14 cellular contexts compared by ENCODE assay signal in the genomic region with DNA sequence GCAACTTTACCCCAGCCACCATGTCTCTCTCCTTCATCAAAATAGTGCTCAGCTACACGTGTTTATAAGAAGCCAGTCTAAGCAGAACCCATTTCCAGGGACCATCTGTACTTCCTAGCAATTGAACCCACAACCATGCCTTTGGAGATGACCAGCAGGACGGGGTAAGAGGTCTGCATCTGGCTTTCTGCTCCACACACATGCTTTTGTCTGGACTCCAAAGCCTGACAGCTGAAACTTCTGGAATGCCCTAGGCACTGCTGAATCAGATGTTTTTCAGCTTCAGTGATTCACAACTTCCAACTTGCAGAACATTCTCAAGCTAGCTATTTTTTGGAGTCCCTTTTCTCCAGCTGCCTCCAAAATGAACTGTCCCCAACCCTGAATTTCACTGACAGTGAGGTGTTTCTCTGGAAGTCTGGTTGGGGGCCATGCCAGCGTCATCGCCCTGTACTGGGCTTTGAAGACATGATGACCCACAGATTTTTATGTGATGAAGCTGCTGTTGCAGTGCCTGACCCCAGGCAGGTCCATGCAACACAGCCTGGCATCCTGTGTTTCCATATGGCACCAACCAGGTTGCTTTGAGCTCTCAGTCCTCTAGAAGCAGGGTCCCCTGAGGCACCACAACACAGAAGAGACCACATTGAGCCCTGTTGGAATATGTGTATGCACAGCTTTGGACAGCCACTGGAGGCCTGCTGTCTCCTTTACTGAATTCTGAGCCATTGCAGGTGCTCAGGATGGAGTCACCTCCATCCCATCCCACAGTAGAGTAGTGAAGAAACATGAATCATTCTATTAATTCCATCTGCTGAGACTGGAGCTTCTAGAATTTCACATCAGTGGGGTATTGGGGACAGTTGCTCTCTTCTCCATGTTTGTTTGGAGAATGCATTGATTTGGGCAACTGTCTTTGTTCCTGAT.
DNase-seq lines count a peak whose midpoint lies in the region; ATAC-seq and TF ChIP-seq lines count a peak whose summit lies in the region.
"Had no signal": no experiment of that assay in that cellular context is flagged by ENCODE, and none has a peak within 500 bp of the region (broad histone marks: within the 10 kb centered on the region; RNA-seq: fewer than 3 reads in every experiment).

No MANE protein-coding gene starts in this region.

- POLR2A ChIA-PET in SK-N-SH (lab: Yijun Ruan, JAX) = no interaction called here

- no peaks in the 10 kb centered on the region for H3K79me2 ChIP-seq in SK-N-SH (ENCODE audit: insufficient read depth)
- no peaks in the 10 kb centered on the region for H3K79me2 ChIP-seq in fibroblast of lung (ENCODE audit: control insufficient read depth, insufficient read depth, low read length)

- CTCF ChIA-PET in SK-N-SH (lab: Yijun Ruan, JAX) = interaction anchor here (0.9 kb wide), 1 partner anchor 12 kb away, joined by 3 read pairs; no protein-coding TSS in a partner anchor

- peaks cover 26% of the 10 kb centered on the region for H3F3A ChIP-seq in SK-N-SH (replicated peaks; ENCODE audit: insufficient read depth)

- H3K27ac ChIP-seq in SK-N-SH (ENCODE audit: low read depth in 2 of 2, low read length in 1 of 2) (peak overlapping the region; percentile 35 to 39; a peak in 2 of 4 replicates), fibroblast of lung (ENCODE audit: insufficient read depth, low read length) (no peak overlapping the region), psoas muscle (no peak overlapping the region)
- H3K27ac ChIP-seq: right atrium auricular region had no signal

- WGBS in SK-N-SH (ENCODE audit: low lambda C conversion rate) = 63% methylated on average over 4 of the region's 4 CpGs
- 27 to 43% (median 37%) methylated on average over 4 of the region's 4 CpGs for WGBS in psoas muscle, 3 donors

- no peak for TF ChIP-seq EP300 in SK-N-SH (IDR thresholded peaks at IDR 0.05; ENCODE audit: borderline replicate concordance in 1 of 2, low read depth in 1 of 2, low read length in 1 of 2)

- no peak overlapping the region for H3K4me3 ChIP-seq in SK-N-SH (ENCODE audit: low read depth in 2 of 2, low read length in 1 of 2)
- H3K4me3 ChIP-seq in fibroblast of lung (replicated peaks in 1 of 4; ENCODE audit: control extremely low read depth in 1 of 4, insufficient read depth in 1 of 4, low read depth in 3 of 4, low read length in 4 of 4) = no peak overlapping the region
- H3K4me3 ChIP-seq in psoas muscle = no peak overlapping the region
- H3K4me3 ChIP-seq: K562, right atrium auricular region had no signal

- no peak for TF ChIP-seq CTCF in SK-N-SH (IDR thresholded peaks at IDR 0.05)
- no peak for TF ChIP-seq CTCF in fibroblast of lung (conservative IDR thresholded peaks at IDR 0.05 in 1 of 2, IDR thresholded peaks at IDR 0.05 in 1 of 2; ENCODE audit: low read depth in 1 of 2, low read length in 2 of 2)
- no peak for TF ChIP-seq CTCF in psoas muscle (IDR thresholded peaks at IDR 0.05)

- H3K27me3 ChIP-seq in SK-N-SH (ENCODE audit: insufficient read depth) (no peaks in the 10 kb centered on the region), fibroblast of lung (ENCODE audit: control insufficient read depth, insufficient read depth, low read length) (no peaks in the 10 kb centered on the region), psoas muscle (ENCODE audit: insufficient read depth in 3 of 3, low read length in 2 of 3) (no peaks in the 10 kb centered on the region)
- H3K27me3 ChIP-seq: right atrium auricular region had no signal

- H2AFZ ChIP-seq in SK-N-SH (ENCODE audit: low read depth) (no peak overlapping the region), fibroblast of lung (ENCODE audit: low read length) (no peak overlapping the region)

- no peak overlapping the region for H3K9ac ChIP-seq in SK-N-SH
- H3K9ac ChIP-seq in fibroblast of lung (ENCODE audit: insufficient read depth, low read length) = no peak overlapping the region

- no peak for TF ChIP-seq RAD21 in SK-N-SH (IDR thresholded peaks at IDR 0.05; ENCODE audit: low read length)

- DNase-seq in EL (peak; percentile 71), SK-N-SH (no peak), fibroblast of lung (ENCODE audit: low read depth in 2 of 2) (peak; percentile 34 to 82), psoas muscle (no peak), NCI-H1417 treated with DMSO at 0.1 percent for 48 hours (lab: John Stamatoyannopoulos, UW) (no peak), NCI-H1092 (lab: John Stamatoyannopoulos, UW) (no peak)
- DNase-seq: activated T-cell treated with anti-CD3 and anti-CD28 coated beads, Interleukin-2, amount 50 U/mL, for 24 hours; DND-41; NCI-H1417; NCI-H226 had no signal

- H3K36me3 ChIP-seq in SK-N-SH (replicated peaks in 1 of 2; ENCODE audit: control insufficient read depth in 1 of 2, insufficient read depth in 2 of 2, low read length in 1 of 2) (peaks cover 0 to 26% of the 10 kb centered on the region in 2 experiments), fibroblast of lung (ENCODE audit: control insufficient read depth, insufficient read depth, low read length) (no peaks in the 10 kb centered on the region), psoas muscle (ENCODE audit: insufficient read depth in 1 of 2, low read depth in 1 of 2) (no peaks in the 10 kb centered on the region)
- H3K36me3 ChIP-seq: right atrium auricular region had no signal

- ATAC-seq in psoas muscle = peak; percentile 32 to 70 (median 46)
- no peak for ATAC-seq in HG03280 (IDR thresholded peaks at IDR 0.05; ENCODE audit: unreplicated experiment)
- no peak for ATAC-seq in GM19351 (IDR thresholded peaks at IDR 0.05; ENCODE audit: unreplicated experiment)
- ATAC-seq: K562 had no signal

- H3K4me1 ChIP-seq in SK-N-SH (ENCODE audit: control insufficient read depth in 1 of 2, insufficient read depth in 2 of 2, low read depth in 1 of 2, low read length in 1 of 2) (peaks cover 0 to 2% of the 10 kb centered on the region in 2 experiments; a peak in 1 of 4 replicates), fibroblast of lung (ENCODE audit: control insufficient read depth, extremely low read depth, insufficient read depth, low read length) (no peaks in the 10 kb centered on the region), psoas muscle (peaks cover 3% of the 10 kb centered on the region)
- H3K4me1 ChIP-seq: right atrium auricular region had no signal

- H3K4me2 ChIP-seq in SK-N-SH = no peak overlapping the region
- H3K4me2 ChIP-seq in fibroblast of lung (ENCODE audit: extremely low read depth, insufficient read depth, low read length) = no peak overlapping the region

- H3K9me2 ChIP-seq in SK-N-SH = no peaks in the 10 kb centered on the region

- H3K9me3 ChIP-seq in SK-N-SH = peaks cover 19% of the 10 kb centered on the region; the same call in 1 of the 2 replicates
- no peaks in the 10 kb centered on the region for H3K9me3 ChIP-seq in fibroblast of lung (ENCODE audit: control insufficient read depth, insufficient read depth, low read depth, low read length)
- H3K9me3 ChIP-seq in psoas muscle = peaks cover 6% of the 10 kb centered on the region
- H3K9me3 ChIP-seq: right atrium auricular region had no signal

- H4K20me1 ChIP-seq in SK-N-SH (ENCODE audit: insufficient read depth) (no peaks in the 10 kb centered on the region), fibroblast of lung (ENCODE audit: control insufficient read depth, extremely low read depth, insufficient read depth, low read length) (no peaks in the 10 kb centered on the region)

- intact Hi-C loops in psoas muscle (cut with DNase I) = no loop called here

TF ChIP-seq in SK-N-SH, 30 proteins besides CTCF, POLR2A, EP300 and RAD21:
- TF ChIP-seq SIN3A (IDR thresholded peaks at IDR 0.05; ENCODE audit: borderline replicate concordance, low read depth, low read length) = no peak
- no peak for TF ChIP-seq RCOR1 (IDR thresholded peaks at IDR 0.05; ENCODE audit: low read length)
- peak; percentile 86 for TF ChIP-seq TCF12 (IDR thresholded peaks at IDR 0.05)
- TF ChIP-seq NRF1 (IDR thresholded peaks at IDR 0.05; ENCODE audit: low read depth, low read length) = no peak
- TF ChIP-seq FOSL2 (IDR thresholded peaks at IDR 0.05; ENCODE audit: borderline replicate concordance, low read depth) = peak; percentile 39; the same call in 1 of the 2 replicates
- TF ChIP-seq, protein P1, sequence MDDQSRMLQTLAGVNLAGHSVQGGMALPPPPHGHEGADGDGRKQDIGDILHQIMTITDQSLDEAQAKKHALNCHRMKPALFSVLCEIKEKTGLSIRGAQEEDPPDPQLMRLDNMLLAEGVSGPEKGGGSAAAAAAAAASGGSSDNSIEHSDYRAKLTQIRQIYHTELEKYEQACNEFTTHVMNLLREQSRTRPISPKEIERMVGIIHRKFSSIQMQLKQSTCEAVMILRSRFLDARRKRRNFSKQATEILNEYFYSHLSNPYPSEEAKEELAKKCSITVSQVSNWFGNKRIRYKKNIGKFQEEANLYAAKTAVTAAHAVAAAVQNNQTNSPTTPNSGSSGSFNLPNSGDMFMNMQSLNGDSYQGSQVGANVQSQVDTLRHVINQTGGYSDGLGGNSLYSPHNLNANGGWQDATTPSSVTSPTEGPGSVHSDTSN (IDR thresholded peaks at IDR 0.05) = peak; percentile 64
- TF ChIP-seq NFIC (IDR thresholded peaks at IDR 0.05; ENCODE audit: borderline replicate concordance) = no peak
- TF ChIP-seq, protein P2, sequence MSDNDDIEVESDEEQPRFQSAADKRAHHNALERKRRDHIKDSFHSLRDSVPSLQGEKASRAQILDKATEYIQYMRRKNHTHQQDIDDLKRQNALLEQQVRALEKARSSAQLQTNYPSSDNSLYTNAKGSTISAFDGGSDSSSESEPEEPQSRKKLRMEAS (IDR thresholded peaks at IDR 0.05; ENCODE audit: low read depth) = peak; percentile 55; the same call in 1 of the 2 replicates
- TF ChIP-seq MXI1 (IDR thresholded peaks at IDR 0.05; ENCODE audit: low read depth, low read length) = no peak

Comparison
In these comparisons a context has a peak if more than half of its experiments do, and no peak if none do; other contexts are left out.
1. DNase-seq: peak in EL (single experiment) and fibroblast of lung (2 of 2); none in SK-N-SH (single experiment), psoas muscle (0 of 2), NCI-H1417 treated with DMSO at 0.1 percent for 48 hours (single experiment) and NCI-H1092 (single experiment).
2. H3K27ac ChIP-seq: peak in SK-N-SH (2 of 2); none in fibroblast of lung (single experiment) and psoas muscle (single experiment).
3. ATAC-seq: peak in psoas muscle (4 of 4); none in HG03280 (single experiment) and GM19351 (single experiment).